ENCODE assay signal across 20 cellular contexts in the genomic region with DNA sequence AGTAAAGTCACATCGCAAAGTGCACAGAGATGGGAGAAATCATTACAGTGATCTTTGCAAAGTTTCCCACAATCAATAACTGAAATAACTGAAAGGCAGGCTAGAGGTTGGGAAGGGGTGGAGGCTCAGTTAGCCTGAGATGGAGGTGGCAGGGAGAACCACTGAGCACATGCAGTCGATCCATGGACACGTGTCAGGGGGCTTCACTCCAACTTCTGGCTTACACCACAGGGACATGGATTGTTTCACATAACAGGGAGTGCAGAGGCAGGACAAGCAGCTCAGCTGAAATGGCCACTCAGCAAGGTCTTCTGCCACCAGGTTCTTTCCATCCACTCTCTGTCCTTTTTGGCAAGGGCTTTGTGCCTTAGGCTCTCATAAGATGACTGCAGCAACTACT. TPM values are rescaled to one million over a fixed set of nuclear protein-coding genes. Genes with fewer than 3 reads are reported as not detected.
DNase-seq lines count a peak whose midpoint lies in the region; ATAC-seq and TF ChIP-seq lines count a peak whose summit lies in the region.
"Had no signal": no experiment of that assay in that cellular context is flagged by ENCODE, and none has a peak within 500 bp of the region (broad histone marks: within the 10 kb centered on the region; RNA-seq: fewer than 3 reads in every experiment).

No MANE protein-coding gene starts in this region.

- H3K9me2 ChIP-seq in PC-3 (replicated peaks; ENCODE audit: low read length), result no peaks in the 10 kb centered on the region

- H3K27me3 ChIP-seq in PC-3 (ENCODE audit: low read length), result no peaks in the 10 kb centered on the region
- H3K27me3 ChIP-seq in mammary epithelial cell (ENCODE audit: insufficient read depth, low read length), result no peaks in the 10 kb centered on the region
- H3K27me3 ChIP-seq in muscle layer of duodenum (ENCODE audit: low read depth, low read length), result no peaks in the 10 kb centered on the region
- H3K27me3 ChIP-seq in stomach, result no peaks in the 10 kb centered on the region
- no peaks in the 10 kb centered on the region for H3K27me3 ChIP-seq in mesendoderm (ENCODE audit: insufficient read depth, low read length, poor library complexity)

- no peak overlapping the region for H3K4ac ChIP-seq in mesendoderm (ENCODE audit: low read depth, low read length)

- H2AFZ ChIP-seq in PC-3 (ENCODE audit: low read length), result no peak overlapping the region
- H2AFZ ChIP-seq in mammary epithelial cell (ENCODE audit: low read depth, low read length), result peak overlapping the region; percentile 2

- no peak for TF ChIP-seq EP300 in stomach (IDR thresholded peaks at IDR 0.05)

- H3K79me1 ChIP-seq in mesendoderm (ENCODE audit: low read length), result no peaks in the 10 kb centered on the region

- H4K8ac ChIP-seq in mesendoderm (ENCODE audit: low read depth, low read length), result no peak overlapping the region

- H3K9ac ChIP-seq in PC-3 (ENCODE audit: low read length), result no peak overlapping the region
- H3K9ac ChIP-seq in mammary epithelial cell (ENCODE audit: insufficient read depth, low read length), result peak overlapping the region; percentile 92
- no peak overlapping the region for H3K9ac ChIP-seq in mesendoderm (ENCODE audit: low read length)

- H2BK15ac ChIP-seq in mesendoderm (replicated peaks; ENCODE audit: low read depth), result no peak overlapping the region

- H3K23ac ChIP-seq in mesendoderm (ENCODE audit: low read length), result no peak overlapping the region

- TF ChIP-seq CTCF in PC-3 (conservative IDR thresholded peaks at IDR 0.05; ENCODE audit: low read depth, low read length), result no peak
- TF ChIP-seq CTCF in mammary epithelial cell (conservative IDR thresholded peaks at IDR 0.05 in 1 of 2, IDR thresholded peaks at IDR 0.05 in 1 of 2; ENCODE audit: extremely low read depth in 1 of 2, insufficient read depth in 1 of 2, low read depth in 1 of 2, low read length in 2 of 2), result no peak
- no peak for TF ChIP-seq CTCF in stomach (IDR thresholded peaks at IDR 0.05)

- intact Hi-C loops in PC-3 (cut with micrococcal nuclease), result no loop called here
- intact Hi-C loops in mammary epithelial cell (cut with micrococcal nuclease), result no loop called here
- intact Hi-C loops in stomach (cut with DNase I; ENCODE audit: low total_unique reads), result no loop called here

- ATAC-seq in PC-3, result no peak
- no peak for ATAC-seq in HG03135 (IDR thresholded peaks at IDR 0.05; ENCODE audit: unreplicated experiment)
- ATAC-seq: T-cell had no signal

- WGBS in mammary epithelial cell (ENCODE audit: low coverage, missing lambda C conversion rate), result 86% methylated on average over 3 of the region's 3 CpGs
- WGBS in stomach, 5 donors, result 90 to 98% (median 94%) methylated on average over 3 of the region's 3 CpGs
- WGBS in mesendoderm (ENCODE audit: extremely low coverage, insufficient coverage, low lambda C conversion rate), result no CpG with 5 or more reads among the region's 3 CpGs

- DNase-seq in PC-3 (no peak), mammary epithelial cell (no peak), stomach (no peak), mesendoderm (no peak)
- no peak for DNase-seq in activated naive CD4-positive, alpha-beta T cell treated with anti-CD3 and anti-CD28 coated beads, Interleukin-2, amount 50 U/mL, for 16 hours
- DNase-seq in stimulated activated naive CD4-positive, alpha-beta T cell treated with Interleukin-2 at 50 U/mL for 16 hours (lab: John Stamatoyannopoulos, UW), result no peak
- DNase-seq: activated CD4-positive, alpha-beta T cell treated with anti-CD3 and anti-CD28 coated beads, Interleukin-2, amount 50 U/mL, for 48 hours; activated naive CD8-positive, alpha-beta T cell treated with anti-CD3 and anti-CD28 coated beads, Interleukin-2, amount 10 ng/mL, durations not matched to agents 7 days and 5 days; activated T-cell treated with anti-CD3 and anti-CD28 coated beads, Interleukin-2, amount 50 U/mL, for 1 hour; CD8-positive, alpha-beta memory T cell; DMS79 treated with DMSO at 0.1 percent for 48 hours; endodermal cell; NCI-H1436; NCI-H2227 treated with DMSO at 0.1 percent for 48 hours; stimulated activated naive CD4-positive, alpha-beta T cell; T-cell had no signal

- H3K27ac ChIP-seq in PC-3 (ENCODE audit: low read length), result peak overlapping the region; percentile 97
- peak overlapping the region; percentile 100 for H3K27ac ChIP-seq in mammary epithelial cell (ENCODE audit: insufficient read depth, low read depth, low read length)
- peak overlapping the region; percentile 89 for H3K27ac ChIP-seq in muscle layer of duodenum (ENCODE audit: low read length)
- peak overlapping the region in 4 of 5 donors; percentile 67 to 88 (median 80) for H3K27ac ChIP-seq in stomach
- H3K27ac ChIP-seq in mesendoderm (ENCODE audit: low read depth, low read length), result no peak overlapping the region
- H3K27ac ChIP-seq: VCaP had no signal

- H3K9me3 ChIP-seq in PC-3 (ENCODE audit: low read length), result no peaks in the 10 kb centered on the region
- H3K9me3 ChIP-seq in mammary epithelial cell (replicated peaks; ENCODE audit: insufficient read depth, low read length), result peaks cover 2% of the 10 kb centered on the region
- H3K9me3 ChIP-seq in muscle layer of duodenum (ENCODE audit: control insufficient read depth in 1 of 2, low read length in 2 of 2), result no peaks in the 10 kb centered on the region
- no peaks in the 10 kb centered on the region for H3K9me3 ChIP-seq in stomach
- H3K9me3 ChIP-seq: HAP-1 had no signal

- dilution Hi-C loops in mammary epithelial cell (cut with HindIII; ENCODE audit: low sequenced_read_pairs), result loop anchor here (5.0 kb wide), 2 partner anchors 42 to 162 kb away; no protein-coding TSS in a partner anchor

- CTCF ChIA-PET in PC-3 (lab: Charles Lee), result no interaction called here
- CTCF ChIA-PET in mammary epithelial cell (lab: Charles Lee; ENCODE audit: low non-redundant PET), result no interaction called here

- POLR2A ChIA-PET in PC-3 (lab: Charles Lee; ENCODE audit: unreplicated experiment), result no interaction called here

- TF ChIP-seq POLR2A in stomach (IDR thresholded peaks at IDR 0.05), result no peak

- H3K4me2 ChIP-seq in PC-3 (ENCODE audit: low read length) (no peak overlapping the region), mammary epithelial cell (ENCODE audit: insufficient read depth, low read depth, low read length) (no peak overlapping the region), mesendoderm (ENCODE audit: low read length) (no peak overlapping the region)

- in situ Hi-C loops in mammary epithelial cell (cut with MboI; ENCODE audit: low sequenced_read_pairs in 2 of 2), result no loop called here

- no peak overlapping the region for H3K56ac ChIP-seq in mesendoderm (ENCODE audit: low read length)

- H3K18ac ChIP-seq in mesendoderm (ENCODE audit: low read length), result no peak overlapping the region

- H3K79me2 ChIP-seq in PC-3 (ENCODE audit: low read length) (no peaks in the 10 kb centered on the region), mammary epithelial cell (ENCODE audit: insufficient read depth, low read length) (no peaks in the 10 kb centered on the region), mesendoderm (ENCODE audit: control insufficient read depth, insufficient read depth, low read length) (no peaks in the 10 kb centered on the region)

- H4K5ac ChIP-seq in mesendoderm (ENCODE audit: low read length), result no peak overlapping the region

- H4K20me1 ChIP-seq in PC-3 (ENCODE audit: low read length) (no peaks in the 10 kb centered on the region), mammary epithelial cell (ENCODE audit: insufficient read depth, low read length) (no peaks in the 10 kb centered on the region)

- no peak overlapping the region for H2BK120ac ChIP-seq in mesendoderm (ENCODE audit: low read depth, low read length)

- H3F3A ChIP-seq in PC-3 (ENCODE audit: low read length, unreplicated experiment), result no peaks in the 10 kb centered on the region

- peaks cover 36% of the 10 kb centered on the region for H3K4me1 ChIP-seq in PC-3 (ENCODE audit: insufficient read depth, low read length)
- H3K4me1 ChIP-seq in mammary epithelial cell (ENCODE audit: insufficient read depth, low read length), result peaks cover 40% of the 10 kb centered on the region
- H3K4me1 ChIP-seq in muscle layer of duodenum (ENCODE audit: control insufficient read depth in 1 of 2, insufficient read depth in 2 of 2, low read length in 2 of 2), result no peaks in the 10 kb centered on the region
- H3K4me1 ChIP-seq in stomach, result peaks cover 0 to 44% (median 8%) of the 10 kb centered on the region in 4 donors
- H3K4me1 ChIP-seq in mesendoderm (ENCODE audit: control insufficient read depth, low read depth, low read length), result no peaks in the 10 kb centered on the region
- H3K4me1 ChIP-seq: HAP-1 had no signal

- no peak overlapping the region for H2BK5ac ChIP-seq in mesendoderm (ENCODE audit: low read length)

- no peaks in the 10 kb centered on the region for H3K36me3 ChIP-seq in PC-3 (ENCODE audit: low read depth, low read length)
- H3K36me3 ChIP-seq in mammary epithelial cell (ENCODE audit: insufficient read depth, low read length), result no peaks in the 10 kb centered on the region
- peaks cover 0 to 7% of the 10 kb centered on the region in 2 donors for H3K36me3 ChIP-seq in muscle layer of duodenum (ENCODE audit: control insufficient read depth in 1 of 2, insufficient read depth in 2 of 2, low read length in 2 of 2)
- H3K36me3 ChIP-seq in stomach, result no peaks in the 10 kb centered on the region
- H3K36me3 ChIP-seq in mesendoderm (ENCODE audit: control insufficient read depth, insufficient read depth, low read length), result no peaks in the 10 kb centered on the region
- H3K36me3 ChIP-seq: HAP-1 had no signal

- H2AK5ac ChIP-seq in mesendoderm (ENCODE audit: low read length), result no peak overlapping the region

- H3K4me3 ChIP-seq in PC-3 (ENCODE audit: low read length) (no peak overlapping the region), mammary epithelial cell (replicated peaks in 1 of 3; ENCODE audit: insufficient read depth in 1 of 3, low read depth in 2 of 3, low read length in 3 of 3) (no peak overlapping the region), muscle layer of duodenum (ENCODE audit: low read depth in 1 of 2, low read length in 2 of 2) (no peak overlapping the region), stomach (no peak overlapping the region), mesendoderm (ENCODE audit: low read length) (no peak overlapping the region)
- H3K4me3 ChIP-seq: HAP-1 had no signal

- no TSS peak for BruUV-seq in PC-3 (replicated peaks; lab: Mats Ljungman, UMichigan)
- no TSS peak for BruUV-seq in mammary epithelial cell (replicated peaks; lab: Mats Ljungman, UMichigan)

RNA-seq across cellular contexts. Expression of a gene that starts 35.1 kb away (rescaled TPM):
- total RNA-seq in PC-3 (2014; rRNA removed), result 50.1 and 62.9 TPM in 2 replicates
- total RNA-seq in mammary epithelial cell, result 100 to 1,000 TPM; 163 to 339 TPM
- 71.2 TPM for polyA plus RNA-seq in mammary epithelial cell
- 276 TPM for polyA minus RNA-seq in mammary epithelial cell
- total RNA-seq in stomach, result 100 to 1,000 TPM in 2 of 5 donors, 10 to 100 TPM in 3; 82.6 to 165 (median 86.1) TPM
- 10 to 100 TPM; 11.2 to 31.4 (median 13.3) TPM for polyA plus RNA-seq in stomach
- polyA plus RNA-seq in mesendoderm (2013, experiment 1 of 2), result 6.5 TPM
- 7.2 TPM for polyA plus RNA-seq in mesendoderm (2013, experiment 2 of 2)
